1 cellular context compared by ENCODE assay signal in genomic region chr10:55740110-55740509, GRCh38.
TF ChIP-seq lines count a peak whose summit lies in the region.

No MANE protein-coding gene starts in this region.

TF ChIP-seq in liver, 16 proteins besides CTCF, POLR2A, EP300 and RAD21 (continued from another document):
- TF ChIP-seq, protein P1, sequence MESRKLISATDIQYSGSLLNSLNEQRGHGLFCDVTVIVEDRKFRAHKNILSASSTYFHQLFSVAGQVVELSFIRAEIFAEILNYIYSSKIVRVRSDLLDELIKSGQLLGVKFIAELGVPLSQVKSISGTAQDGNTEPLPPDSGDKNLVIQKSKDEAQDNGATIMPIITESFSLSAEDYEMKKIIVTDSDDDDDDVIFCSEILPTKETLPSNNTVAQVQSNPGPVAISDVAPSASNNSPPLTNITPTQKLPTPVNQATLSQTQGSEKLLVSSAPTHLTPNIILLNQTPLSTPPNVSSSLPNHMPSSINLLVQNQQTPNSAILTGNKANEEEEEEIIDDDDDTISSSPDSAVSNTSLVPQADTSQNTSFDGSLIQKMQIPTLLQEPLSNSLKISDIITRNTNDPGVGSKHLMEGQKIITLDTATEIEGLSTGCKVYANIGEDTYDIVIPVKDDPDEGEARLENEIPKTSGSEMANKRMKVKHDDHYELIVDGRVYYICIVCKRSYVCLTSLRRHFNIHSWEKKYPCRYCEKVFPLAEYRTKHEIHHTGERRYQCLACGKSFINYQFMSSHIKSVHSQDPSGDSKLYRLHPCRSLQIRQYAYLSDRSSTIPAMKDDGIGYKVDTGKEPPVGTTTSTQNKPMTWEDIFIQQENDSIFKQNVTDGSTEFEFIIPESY (IDR thresholded peaks at IDR 0.05), result no peak
- TF ChIP-seq FOXA1 (IDR thresholded peaks at IDR 0.05) (no peak), NR2F2 (IDR thresholded peaks at IDR 0.05) (no peak), TAF1 (conservative IDR thresholded peaks at IDR 0.05) (no peak), HNF4A (conservative IDR thresholded peaks at IDR 0.05) (no peak), HNF4G (IDR thresholded peaks at IDR 0.05) (no peak)
- TF ChIP-seq, protein P2, sequence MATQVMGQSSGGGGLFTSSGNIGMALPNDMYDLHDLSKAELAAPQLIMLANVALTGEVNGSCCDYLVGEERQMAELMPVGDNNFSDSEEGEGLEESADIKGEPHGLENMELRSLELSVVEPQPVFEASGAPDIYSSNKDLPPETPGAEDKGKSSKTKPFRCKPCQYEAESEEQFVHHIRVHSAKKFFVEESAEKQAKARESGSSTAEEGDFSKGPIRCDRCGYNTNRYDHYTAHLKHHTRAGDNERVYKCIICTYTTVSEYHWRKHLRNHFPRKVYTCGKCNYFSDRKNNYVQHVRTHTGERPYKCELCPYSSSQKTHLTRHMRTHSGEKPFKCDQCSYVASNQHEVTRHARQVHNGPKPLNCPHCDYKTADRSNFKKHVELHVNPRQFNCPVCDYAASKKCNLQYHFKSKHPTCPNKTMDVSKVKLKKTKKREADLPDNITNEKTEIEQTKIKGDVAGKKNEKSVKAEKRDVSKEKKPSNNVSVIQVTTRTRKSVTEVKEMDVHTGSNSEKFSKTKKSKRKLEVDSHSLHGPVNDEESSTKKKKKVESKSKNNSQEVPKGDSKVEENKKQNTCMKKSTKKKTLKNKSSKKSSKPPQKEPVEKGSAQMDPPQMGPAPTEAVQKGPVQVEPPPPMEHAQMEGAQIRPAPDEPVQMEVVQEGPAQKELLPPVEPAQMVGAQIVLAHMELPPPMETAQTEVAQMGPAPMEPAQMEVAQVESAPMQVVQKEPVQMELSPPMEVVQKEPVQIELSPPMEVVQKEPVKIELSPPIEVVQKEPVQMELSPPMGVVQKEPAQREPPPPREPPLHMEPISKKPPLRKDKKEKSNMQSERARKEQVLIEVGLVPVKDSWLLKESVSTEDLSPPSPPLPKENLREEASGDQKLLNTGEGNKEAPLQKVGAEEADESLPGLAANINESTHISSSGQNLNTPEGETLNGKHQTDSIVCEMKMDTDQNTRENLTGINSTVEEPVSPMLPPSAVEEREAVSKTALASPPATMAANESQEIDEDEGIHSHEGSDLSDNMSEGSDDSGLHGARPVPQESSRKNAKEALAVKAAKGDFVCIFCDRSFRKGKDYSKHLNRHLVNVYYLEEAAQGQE (IDR thresholded peaks at IDR 0.05), result no peak
- TF ChIP-seq, protein P3, sequence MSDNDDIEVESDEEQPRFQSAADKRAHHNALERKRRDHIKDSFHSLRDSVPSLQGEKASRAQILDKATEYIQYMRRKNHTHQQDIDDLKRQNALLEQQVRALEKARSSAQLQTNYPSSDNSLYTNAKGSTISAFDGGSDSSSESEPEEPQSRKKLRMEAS (IDR thresholded peaks at IDR 0.05), result no peak
